ENCODE assay signal across 15 cellular contexts in genomic region chr3:8851703-8852102, GRCh38.
DNase-seq lines count a peak whose midpoint lies in the region; ATAC-seq, FAIRE-seq and TF ChIP-seq lines count a peak whose summit lies in the region.
"Had no signal": no experiment of that assay in that cellular context is flagged by ENCODE, and none has a peak within 500 bp of the region (broad histone marks: within the 10 kb centered on the region; RNA-seq: fewer than 3 reads in every experiment).

No MANE protein-coding gene starts in this region.

- no peak for TF ChIP-seq CTCF in AG09309 (IDR thresholded peaks at IDR 0.05; ENCODE audit: control insufficient read depth, insufficient read depth, low read depth, low read length, missing control alignments)
- TF ChIP-seq CTCF in mammary epithelial cell (conservative IDR thresholded peaks at IDR 0.05 in 1 of 2, IDR thresholded peaks at IDR 0.05 in 1 of 2; ENCODE audit: extremely low read depth in 1 of 2, insufficient read depth in 1 of 2, low read depth in 1 of 2, low read length in 2 of 2): no peak
- no peak for TF ChIP-seq CTCF in WERI-Rb-1 (IDR thresholded peaks at IDR 0.05; ENCODE audit: low read depth, low read length)

- CTCF ChIA-PET in mammary epithelial cell (lab: Charles Lee; ENCODE audit: low non-redundant PET): no interaction called here

- H3K36me3 ChIP-seq in mammary epithelial cell (ENCODE audit: insufficient read depth, low read length) (no peaks in the 10 kb centered on the region), WERI-Rb-1 (no peaks in the 10 kb centered on the region)
- H3K36me3 ChIP-seq: BE2C had no signal

- ATAC-seq in GM19351 (IDR thresholded peaks at IDR 0.05; ENCODE audit: unreplicated experiment): no peak

- in situ Hi-C loops in mammary epithelial cell (cut with MboI; ENCODE audit: low sequenced_read_pairs in 2 of 2): no loop called here

- intact Hi-C loops in mammary epithelial cell (cut with micrococcal nuclease): no loop called here

- no peak overlapping the region for H3K4me3 ChIP-seq in AG09309 (ENCODE audit: control insufficient read depth, low read depth, low read length)
- no peak overlapping the region for H3K4me3 ChIP-seq in mammary epithelial cell (replicated peaks in 1 of 3; ENCODE audit: insufficient read depth in 1 of 3, low read depth in 2 of 3, low read length in 3 of 3)
- no peak overlapping the region for H3K4me3 ChIP-seq in WERI-Rb-1 (ENCODE audit: low read depth, low read length)
- H3K4me3 ChIP-seq: SK-N-MC had no signal

- H3K27me3 ChIP-seq in mammary epithelial cell (ENCODE audit: insufficient read depth, low read length): no peaks in the 10 kb centered on the region
- H3K27me3 ChIP-seq in WERI-Rb-1 (ENCODE audit: insufficient read depth, low read depth, severe bottlenecking): no peaks in the 10 kb centered on the region
- H3K27me3 ChIP-seq: BE2C had no signal

- H3K9ac ChIP-seq in mammary epithelial cell (ENCODE audit: insufficient read depth, low read length): no peak overlapping the region

- DNase-seq in AG09309 (ENCODE audit: low read depth): peak; percentile 71
- no peak for DNase-seq in HTR-8/SVneo (ENCODE audit: insufficient read length, low spot score)
- DNase-seq in mammary epithelial cell: peak; percentile 61
- peak; percentile 88 for DNase-seq in iris pigment epithelial cell (ENCODE audit: low read depth)
- DNase-seq in NCI-H2196 (lab: John Stamatoyannopoulos, UW; ENCODE audit: unreplicated experiment): no peak
- no peak for DNase-seq in activated CD4-positive, CD25-positive, alpha-beta regulatory T cell treated with anti-CD3 and anti-CD28 coated beads, Interleukin-2, amount 50 U/mL, for 72 hours
- no peak for DNase-seq in WERI-Rb-1
- DNase-seq: activated CD4-positive, CD25-positive, alpha-beta regulatory T cell; activated T-cell treated with anti-CD3 and anti-CD28 coated beads, Interleukin-2, amount 50 U/mL, for 1 hour; BE2C; stimulated activated CD4-positive, alpha-beta T cell treated with anti-CD3 and anti-CD28 coated beads, Interleukin-4, amount 100 ng/mL, for 4 hours; stimulated activated naive CD4-positive, alpha-beta T cell had no signal

- H3K9me3 ChIP-seq in mammary epithelial cell (replicated peaks; ENCODE audit: insufficient read depth, low read length) (no peaks in the 10 kb centered on the region), WERI-Rb-1 (ENCODE audit: severe bottlenecking) (no peaks in the 10 kb centered on the region)
- H3K9me3 ChIP-seq: BE2C had no signal

- no peak overlapping the region for H2AFZ ChIP-seq in mammary epithelial cell (ENCODE audit: low read depth, low read length)

- dilution Hi-C loops in mammary epithelial cell (cut with HindIII; ENCODE audit: low sequenced_read_pairs): no loop called here

- no peak overlapping the region for H3K27ac ChIP-seq in mammary epithelial cell (ENCODE audit: insufficient read depth, low read depth, low read length)
- no peak overlapping the region for H3K27ac ChIP-seq in WERI-Rb-1
- H3K27ac ChIP-seq: SK-N-MC had no signal

- FAIRE-seq in HTR-8/SVneo (lab: Jason Lieb, UNC): peak; percentile 26
- FAIRE-seq: GM18507 had no signal

- no peak overlapping the region for H3K4me2 ChIP-seq in mammary epithelial cell (ENCODE audit: insufficient read depth, low read depth, low read length)

- BruUV-seq in mammary epithelial cell (replicated peaks; lab: Mats Ljungman, UMichigan): no TSS peak

- H3K4me1 ChIP-seq in mammary epithelial cell (ENCODE audit: insufficient read depth, low read length): peaks cover 19% of the 10 kb centered on the region
- H3K4me1 ChIP-seq: BE2C had no signal

- no peaks in the 10 kb centered on the region for H3K79me2 ChIP-seq in mammary epithelial cell (ENCODE audit: insufficient read depth, low read length)

- 40% methylated on average over 4 of the region's 4 CpGs for WGBS in mammary epithelial cell (ENCODE audit: low coverage, missing lambda C conversion rate)

- no peaks in the 10 kb centered on the region for H4K20me1 ChIP-seq in mammary epithelial cell (ENCODE audit: insufficient read depth, low read length)

Comparison
In these comparisons a context has a peak if more than half of its experiments do, and no peak if none do; other contexts are left out.
1. DNase-seq: peak in AG09309 (single experiment), mammary epithelial cell (single experiment) and iris pigment epithelial cell (single experiment); none in HTR-8/SVneo (single experiment), NCI-H2196 (single experiment), activated CD4-positive, CD25-positive, alpha-beta regulatory T cell treated with anti-CD3 and anti-CD28 coated beads, Interleukin-2, amount 50 U/mL, for 72 hours (single experiment) and WERI-Rb-1 (single experiment).